In genomic region chr14:30855345-30856037, GRCh38 we compare ENCODE assay signal across 13 cellular contexts. TPM values are rescaled to one million over a fixed set of nuclear protein-coding genes. Genes with fewer than 3 reads are reported as not detected.
DNase-seq lines count a peak whose midpoint lies in the region; ATAC-seq and TF ChIP-seq lines count a peak whose summit lies in the region.
"Had no signal": no experiment of that assay in that cellular context is flagged by ENCODE, and none has a peak within 500 bp of the region (broad histone marks: within the 10 kb centered on the region; RNA-seq: fewer than 3 reads in every experiment).

No MANE protein-coding gene starts in this region.

- CTCF ChIA-PET in activated CD8-positive, alpha-beta T cell treated with anti-CD3 and anti-CD28 coated beads for 36 hours (lab: Charles Lee) = no interaction called here
- CTCF ChIA-PET in activated CD8-positive, alpha-beta T cell treated with anti-CD3 and anti-CD28 coated beads, Interleukin-2, amount 10 ng/mL, durations not matched to agents 7 days and 5 days (lab: Charles Lee) = no interaction called here

- intact Hi-C loops in activated CD8-positive, alpha-beta T cell treated with anti-CD3 and anti-CD28 coated beads for 36 hours (cut with micrococcal nuclease) = no loop called here
- intact Hi-C loops in CD14-positive monocyte (cut with micrococcal nuclease) = no loop called here

- ATAC-seq in activated CD8-positive, alpha-beta T cell treated with anti-CD3 and anti-CD28 coated beads for 36 hours = peak; percentile 93
- ATAC-seq in activated CD8-positive, alpha-beta T cell treated with anti-CD3 and anti-CD28 coated beads, Interleukin-2, amount 10 ng/mL, durations not matched to agents 7 days and 5 days = no peak
- ATAC-seq in GM21723 (IDR thresholded peaks at IDR 0.05; ENCODE audit: unreplicated experiment) (peak; percentile 61), HG03469 (IDR thresholded peaks at IDR 0.05; ENCODE audit: unreplicated experiment) (peak; percentile 40)
- ATAC-seq in stimulated activated effector memory CD8-positive, alpha-beta T cell treated with anti-CD3 and anti-CD28 coated beads, Interleukin-12 subunit alpha, Interleukin-12 subunit beta, amount 100 ng/mL, for 72 hours = peak; percentile 81
- ATAC-seq: foreskin keratinocyte had no signal

- H3K9me3 Mint-ChIP-seq in activated CD8-positive, alpha-beta T cell treated with anti-CD3 and anti-CD28 coated beads for 36 hours = peaks cover 2% of the 10 kb centered on the region
- no peaks in the 10 kb centered on the region for H3K9me3 Mint-ChIP-seq in activated CD8-positive, alpha-beta T cell treated with anti-CD3 and anti-CD28 coated beads, Interleukin-2, amount 10 ng/mL, durations not matched to agents 7 days and 5 days (ENCODE audit: insufficient read depth)
- H3K9me3 Mint-ChIP-seq in stimulated activated effector memory CD8-positive, alpha-beta T cell treated with anti-CD3 and anti-CD28 coated beads, Interleukin-12 subunit alpha, Interleukin-12 subunit beta, amount 100 ng/mL, for 72 hours = no peaks in the 10 kb centered on the region
- peaks cover 0 to 14% (median 6%) of the 10 kb centered on the region in 7 donors for H3K9me3 Mint-ChIP-seq in CD14-positive monocyte

- peak overlapping the region; percentile 69 for H3K27ac Mint-ChIP-seq in activated CD8-positive, alpha-beta T cell treated with anti-CD3 and anti-CD28 coated beads for 36 hours
- H3K27ac Mint-ChIP-seq in activated CD8-positive, alpha-beta T cell treated with anti-CD3 and anti-CD28 coated beads, Interleukin-2, amount 10 ng/mL, durations not matched to agents 7 days and 5 days = no peak overlapping the region
- H3K27ac Mint-ChIP-seq in stimulated activated effector memory CD8-positive, alpha-beta T cell treated with anti-CD3 and anti-CD28 coated beads, Interleukin-12 subunit alpha, Interleukin-12 subunit beta, amount 100 ng/mL, for 72 hours = no peak overlapping the region
- H3K27ac Mint-ChIP-seq in CD14-positive monocyte = no peak overlapping the region

- no peaks in the 10 kb centered on the region for H3K36me3 Mint-ChIP-seq in activated CD8-positive, alpha-beta T cell treated with anti-CD3 and anti-CD28 coated beads for 36 hours (ENCODE audit: low read depth)
- no peaks in the 10 kb centered on the region for H3K36me3 Mint-ChIP-seq in activated CD8-positive, alpha-beta T cell treated with anti-CD3 and anti-CD28 coated beads, Interleukin-2, amount 10 ng/mL, durations not matched to agents 7 days and 5 days (ENCODE audit: low read depth)
- no peaks in the 10 kb centered on the region for H3K36me3 Mint-ChIP-seq in stimulated activated effector memory CD8-positive, alpha-beta T cell treated with anti-CD3 and anti-CD28 coated beads, Interleukin-12 subunit alpha, Interleukin-12 subunit beta, amount 100 ng/mL, for 72 hours
- no peaks in the 10 kb centered on the region for H3K36me3 Mint-ChIP-seq in CD14-positive monocyte

- H3K27me3 Mint-ChIP-seq in activated CD8-positive, alpha-beta T cell treated with anti-CD3 and anti-CD28 coated beads for 36 hours = peaks cover 30% of the 10 kb centered on the region
- peaks cover 11% of the 10 kb centered on the region for H3K27me3 Mint-ChIP-seq in activated CD8-positive, alpha-beta T cell treated with anti-CD3 and anti-CD28 coated beads, Interleukin-2, amount 10 ng/mL, durations not matched to agents 7 days and 5 days (ENCODE audit: low read depth)
- peaks cover 0 to 5% (median 0%) of the 10 kb centered on the region in 3 donors for H3K27me3 Mint-ChIP-seq in CD14-positive monocyte (ENCODE audit: low read depth in 3 of 3)

- H3K4me1 Mint-ChIP-seq in activated CD8-positive, alpha-beta T cell treated with anti-CD3 and anti-CD28 coated beads for 36 hours (ENCODE audit: low read depth) = peaks cover 19% of the 10 kb centered on the region
- peaks cover 3% of the 10 kb centered on the region for H3K4me1 Mint-ChIP-seq in activated CD8-positive, alpha-beta T cell treated with anti-CD3 and anti-CD28 coated beads, Interleukin-2, amount 10 ng/mL, durations not matched to agents 7 days and 5 days (ENCODE audit: low read depth)
- peaks cover 9% of the 10 kb centered on the region for H3K4me1 Mint-ChIP-seq in stimulated activated effector memory CD8-positive, alpha-beta T cell treated with anti-CD3 and anti-CD28 coated beads, Interleukin-12 subunit alpha, Interleukin-12 subunit beta, amount 100 ng/mL, for 72 hours
- H3K4me1 Mint-ChIP-seq in CD14-positive monocyte = peaks cover 20% of the 10 kb centered on the region

- TF ChIP-seq CTCF in activated CD8-positive, alpha-beta T cell treated with anti-CD3 and anti-CD28 coated beads for 36 hours (IDR thresholded peaks at IDR 0.05) = no peak
- TF ChIP-seq CTCF in CD14-positive monocyte (IDR thresholded peaks at IDR 0.05) = no peak

- POLR2A ChIA-PET in activated CD8-positive, alpha-beta T cell treated with anti-CD3 and anti-CD28 coated beads for 36 hours (lab: Charles Lee) = interaction anchor here (1.8 kb wide), 1 partner anchor 16 kb away, joined by 4 read pairs; no protein-coding TSS in a partner anchor
- POLR2A ChIA-PET in activated CD8-positive, alpha-beta T cell treated with anti-CD3 and anti-CD28 coated beads, Interleukin-2, amount 10 ng/mL, durations not matched to agents 7 days and 5 days (lab: Charles Lee) = no interaction called here

- H3K4me3 Mint-ChIP-seq in activated CD8-positive, alpha-beta T cell treated with anti-CD3 and anti-CD28 coated beads for 36 hours = no peak overlapping the region
- H3K4me3 Mint-ChIP-seq in activated CD8-positive, alpha-beta T cell treated with anti-CD3 and anti-CD28 coated beads, Interleukin-2, amount 10 ng/mL, durations not matched to agents 7 days and 5 days = no peak overlapping the region
- no peak overlapping the region for H3K4me3 Mint-ChIP-seq in stimulated activated effector memory CD8-positive, alpha-beta T cell treated with anti-CD3 and anti-CD28 coated beads, Interleukin-12 subunit alpha, Interleukin-12 subunit beta, amount 100 ng/mL, for 72 hours
- no peak overlapping the region for H3K4me3 Mint-ChIP-seq in CD14-positive monocyte

- DNase-seq in activated CD8-positive, alpha-beta T cell treated with anti-CD3 and anti-CD28 coated beads for 36 hours = peak; percentile 78
- DNase-seq in activated CD8-positive, alpha-beta T cell treated with anti-CD3 and anti-CD28 coated beads, Interleukin-2, amount 10 ng/mL, durations not matched to agents 7 days and 5 days = no peak
- DNase-seq in stimulated activated effector memory CD8-positive, alpha-beta T cell treated with anti-CD3 and anti-CD28 coated beads, Interleukin-12 subunit alpha, Interleukin-12 subunit beta, amount 100 ng/mL, for 72 hours (ENCODE audit: low spot score in 2 of 2) = no peak
- no peak for DNase-seq in mucosa of gallbladder (ENCODE audit: low spot score)
- no peak for DNase-seq in GOT3 (lab: John Stamatoyannopoulos, UW)
- DNase-seq in CD14-positive monocyte (ENCODE audit: low spot score) = no peak
- DNase-seq: activated CD4-positive, alpha-beta T cell treated with anti-CD3 and anti-CD28 coated beads, Interleukin-2, amount 50 U/mL, for 4 hours; brain microvascular endothelial cell; foreskin keratinocyte; GF-D8; NCI-H1436 had no signal

RNA-seq across cellular contexts. Expression of gene COCH, which starts 18.9 kb away (rescaled TPM):
- 1 to 10 TPM; 5.8 TPM for total RNA-seq in activated CD8-positive, alpha-beta T cell treated with anti-CD3 and anti-CD28 coated beads for 36 hours
- total RNA-seq in activated CD8-positive, alpha-beta T cell treated with anti-CD3 and anti-CD28 coated beads, Interleukin-2, amount 10 ng/mL, durations not matched to agents 7 days and 5 days = 1 to 10 TPM; 2.3 TPM
- 0.37 TPM for total RNA-seq in mucosa of gallbladder
- polyA plus RNA-seq in CD14-positive monocyte = 1 to 10 TPM in 1 of 2 donors, under 1 TPM in 1; 0.87 to 2.0 TPM
